In genomic region chr16:76926595-76926994, GRCh38 we compare ENCODE assay signal across 20 cellular contexts.
"Had no signal": no experiment of that assay in that cellular context is flagged by ENCODE, and none has a peak within 500 bp of the region (broad histone marks: within the 10 kb centered on the region; RNA-seq: fewer than 3 reads in every experiment).

No MANE protein-coding gene starts in this region.

- H3K4me3 Mint-ChIP-seq: dendritic cell treated with granulocyte-macrophage colony-stimulating factor and Interleukin-4, amounts not matched to agents 40 ng/mL and 50 ng/mL, for 4 days; naive thymus-derived CD4-positive, alpha-beta T cell; nephron progenitor cell; stimulated activated naive B cell treated with anti-CD40 and anti-IgM and Interleukin-4, amounts not matched to agents 10 μg/mL and 1 μg/mL and 100 μg/mL, for 72 hours; stimulated activated naive CD8-positive, alpha-beta T cell treated with anti-CD3 and anti-CD28 coated beads, Interleukin-15, amount 100 ng/mL, for 72 hours had no signal

- H3K4me1 ChIP-seq: testis, tibial nerve, upper lobe of right lung, vagina had no signal

- H3K4me3 ChIP-seq: testis, tibial nerve, upper lobe of right lung, vagina had no signal

- H3K27ac Mint-ChIP-seq: dendritic cell treated with granulocyte-macrophage colony-stimulating factor and Interleukin-4, amounts not matched to agents 40 ng/mL and 50 ng/mL, for 4 days; naive thymus-derived CD4-positive, alpha-beta T cell; nephron progenitor cell; stimulated activated naive B cell treated with anti-CD40 and anti-IgM and Interleukin-4, amounts not matched to agents 10 μg/mL and 1 μg/mL and 100 μg/mL, for 72 hours; stimulated activated naive CD8-positive, alpha-beta T cell treated with anti-CD3 and anti-CD28 coated beads, Interleukin-15, amount 100 ng/mL, for 72 hours had no signal

- DNase-seq: cerebellar nuclear complex; foreskin melanocyte; head of caudate nucleus; hypothalamus; mammary epithelial cell; naive thymus-derived CD4-positive, alpha-beta T cell; nephron progenitor cell; posterior cingulate gyrus; stimulated activated CD4-positive, alpha-beta T cell treated with anti-CD3 and anti-CD28 coated beads, Interleukin-2, amount 100 ng/mL, for 24 hours; stimulated activated CD4-positive, alpha-beta T cell treated with anti-CD3 and anti-CD28 coated beads, Interleukin-4, amount 100 ng/mL, for 4 hours; stimulated activated naive B cell treated with anti-CD40 and anti-IgM and Interleukin-4, amounts not matched to agents 10 μg/mL and 1 μg/mL and 100 μg/mL, for 72 hours; stimulated activated naive CD8-positive, alpha-beta T cell treated with anti-CD3 and anti-CD28 coated beads, Interleukin-15, amount 100 ng/mL, for 72 hours; testis; upper lobe of right lung had no signal

- H3K9me3 Mint-ChIP-seq: dendritic cell treated with granulocyte-macrophage colony-stimulating factor and Interleukin-4, amounts not matched to agents 40 ng/mL and 50 ng/mL, for 4 days had no signal

- ATAC-seq: naive thymus-derived CD4-positive, alpha-beta T cell; stimulated activated naive B cell treated with anti-CD40 and anti-IgM and Interleukin-4, amounts not matched to agents 10 μg/mL and 1 μg/mL and 100 μg/mL, for 72 hours; stimulated activated naive CD8-positive, alpha-beta T cell treated with anti-CD3 and anti-CD28 coated beads, Interleukin-15, amount 100 ng/mL, for 72 hours; upper lobe of right lung had no signal

- H3K27ac ChIP-seq: neutrophil, testis, tibial nerve, upper lobe of right lung, vagina had no signal

- H3K27me3 ChIP-seq: neutrophil, testis, tibial nerve, upper lobe of right lung, vagina had no signal

- FAIRE-seq: colon, keratinocyte had no signal

- H3K9me3 ChIP-seq: neutrophil, testis, upper lobe of right lung, vagina had no signal

- H3K4me1 Mint-ChIP-seq: naive thymus-derived CD4-positive, alpha-beta T cell; stimulated activated naive B cell treated with anti-CD40 and anti-IgM and Interleukin-4, amounts not matched to agents 10 μg/mL and 1 μg/mL and 100 μg/mL, for 72 hours; stimulated activated naive CD8-positive, alpha-beta T cell treated with anti-CD3 and anti-CD28 coated beads, Interleukin-15, amount 100 ng/mL, for 72 hours had no signal

- H3K27me3 Mint-ChIP-seq: dendritic cell treated with granulocyte-macrophage colony-stimulating factor and Interleukin-4, amounts not matched to agents 40 ng/mL and 50 ng/mL, for 4 days; stimulated activated naive CD8-positive, alpha-beta T cell treated with anti-CD3 and anti-CD28 coated beads, Interleukin-15, amount 100 ng/mL, for 72 hours had no signal

- H3K36me3 ChIP-seq: neutrophil, tibial nerve, upper lobe of right lung, vagina had no signal

- H3K36me3 Mint-ChIP-seq: naive thymus-derived CD4-positive, alpha-beta T cell; stimulated activated naive B cell treated with anti-CD40 and anti-IgM and Interleukin-4, amounts not matched to agents 10 μg/mL and 1 μg/mL and 100 μg/mL, for 72 hours had no signal
